In genomic region chr9:137080260-137081122, GRCh38 we compare ENCODE assay signal across 1 cellular context.
TF ChIP-seq lines count a peak whose summit lies in the region.

No MANE protein-coding gene starts in this region.

TF ChIP-seq in IMR-90, 13 proteins besides CTCF, POLR2A, EP300 and RAD21:
- TF ChIP-seq SMC3 (IDR thresholded peaks at IDR 0.05; ENCODE audit: low read depth, low read length) (no peak), RFX5 (IDR thresholded peaks at IDR 0.05; ENCODE audit: low read depth, low read length) (no peak), RCOR1 (IDR thresholded peaks at IDR 0.05; ENCODE audit: insufficient replicate concordance, low read length) (no peak), CHD1 (IDR thresholded peaks at IDR 0.05; ENCODE audit: low read depth, low read length) (no peak), NFE2L2 (IDR thresholded peaks at IDR 0.05; ENCODE audit: low read depth, low read length) (no peak), ELK1 (IDR thresholded peaks at IDR 0.05; ENCODE audit: borderline replicate concordance, low read depth, low read length) (no peak), MAZ (IDR thresholded peaks at IDR 0.05; ENCODE audit: borderline replicate concordance, low read depth, low read length) (no peak), MXI1 (IDR thresholded peaks at IDR 0.05; ENCODE audit: borderline replicate concordance, low read depth, low read length) (no peak), BHLHE40 (IDR thresholded peaks at IDR 0.05; ENCODE audit: low read depth, low read length) (no peak), MAFK (IDR thresholded peaks at IDR 0.05; ENCODE audit: low read depth, low read length) (no peak), CEBPB (IDR thresholded peaks at IDR 0.05; ENCODE audit: low read depth, low read length) (no peak), FOS (IDR thresholded peaks at IDR 0.05; ENCODE audit: low read depth, low read length) (no peak)
